In the genomic region with DNA sequence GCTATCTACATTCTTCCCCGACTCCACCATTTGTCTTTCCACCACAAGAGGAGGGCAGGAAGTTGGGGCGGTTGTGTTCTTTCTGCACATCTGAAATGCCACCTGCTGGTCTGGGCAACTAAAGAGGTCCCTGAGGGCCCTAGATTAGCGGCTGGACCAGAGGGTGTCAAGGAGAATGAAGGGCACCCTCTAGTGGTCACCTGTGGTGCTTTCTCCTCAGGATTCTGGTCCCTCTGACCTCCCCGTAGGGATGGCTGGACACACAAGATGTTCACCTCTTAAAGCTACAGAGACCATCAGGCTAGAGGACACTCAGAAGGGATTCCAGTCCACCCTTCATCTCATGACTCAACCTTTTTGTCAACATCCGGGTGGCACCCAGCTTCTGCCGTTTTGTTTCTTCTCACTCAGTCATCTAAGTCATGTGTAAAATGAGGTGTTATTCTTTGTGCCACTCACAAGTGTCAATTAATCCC, we compare ENCODE assay signal across 7 cellular contexts. TPM values are rescaled to one million over a fixed set of nuclear protein-coding genes. Genes with fewer than 3 reads are reported as not detected.
DNase-seq lines count a peak whose midpoint lies in the region; ATAC-seq and TF ChIP-seq lines count a peak whose summit lies in the region.

No MANE protein-coding gene starts in this region.

- H3K79me2 ChIP-seq in hepatocyte: no peaks in the 10 kb centered on the region

- no peaks in the 10 kb centered on the region for H4K20me1 ChIP-seq in hepatocyte (ENCODE audit: insufficient read depth, poor library complexity, severe bottlenecking)

- no peak overlapping the region for H3K27ac Mint-ChIP-seq in HFFc6

- no peaks in the 10 kb centered on the region for H3K9me3 Mint-ChIP-seq in HFFc6

- H3K4me3 ChIP-seq in hepatocyte: no peak overlapping the region

- peak; percentile 86 for DNase-seq in ELF-1 (ENCODE audit: low read depth, low spot score)
- peak; percentile 63 for DNase-seq in HFFc6
- peak; percentile 67 for DNase-seq in NOMO-1 treated with dmso at 0.1 percent for 144 hours (lab: John Stamatoyannopoulos, UW; ENCODE audit: unreplicated experiment)
- DNase-seq in activated gamma-delta T cell treated with anti-CD3 and anti-CD28 coated beads, Interleukin-2, amount 50 U/mL, for 16 hours (ENCODE audit: low read depth): peak; percentile 28
- peak; percentile 75 for DNase-seq in hepatocyte (ENCODE audit: low spot score)
- DNase-seq in stimulated activated CD4-positive, alpha-beta T cell treated with anti-CD3 and anti-CD28 coated beads, Interleukin-4, amount 100 ng/mL, for 24 hours: peak; percentile 28

- no peaks in the 10 kb centered on the region for H3K36me3 ChIP-seq in hepatocyte (replicated peaks; ENCODE audit: insufficient read depth, low read depth)

- H3K27me3 Mint-ChIP-seq in HFFc6 (ENCODE audit: insufficient read depth): peaks cover 4% of the 10 kb centered on the region

- TF ChIP-seq CTCF in HFFc6 (IDR thresholded peaks at IDR 0.05) (peak; percentile 90), hepatocyte (IDR thresholded peaks at IDR 0.05; ENCODE audit: poor library complexity) (peak; percentile 55)

- WGBS in hepatocyte (ENCODE audit: low lambda C conversion rate, missing lambda C conversion rate): 18% methylated on average over 6 of the region's 6 CpGs

- no peak overlapping the region for H3K4me3 Mint-ChIP-seq in HFFc6

- H3K27ac ChIP-seq in hepatocyte: no peak overlapping the region

- no peak overlapping the region for H2AFZ ChIP-seq in hepatocyte

- no peaks in the 10 kb centered on the region for H3K9me2 ChIP-seq in hepatocyte (replicated peaks; ENCODE audit: insufficient read depth)

- peaks cover 9% of the 10 kb centered on the region for H3K4me1 Mint-ChIP-seq in HFFc6 (ENCODE audit: low read depth)

- ATAC-seq in HG02840 (IDR thresholded peaks at IDR 0.05; ENCODE audit: low FRiP score, unreplicated experiment): no peak

- no peaks in the 10 kb centered on the region for H3K9me3 ChIP-seq in hepatocyte (ENCODE audit: low read depth)

- no peak overlapping the region for H3K4me2 ChIP-seq in hepatocyte

- no peaks in the 10 kb centered on the region for H3K27me3 ChIP-seq in hepatocyte

- no peaks in the 10 kb centered on the region for H3K4me1 ChIP-seq in hepatocyte (ENCODE audit: insufficient read depth)

- H3K36me3 Mint-ChIP-seq in HFFc6 (ENCODE audit: low read depth): no peaks in the 10 kb centered on the region

RNA-seq across cellular contexts. Expression of a gene that starts 2.9 kb away (rescaled TPM):
- not detected for total RNA-seq in HFFc6 (2021; fragmentation: NEBNext Ultra II Directional; extraction: Animal tissue kit (Norgen Biotek cat#: 25700))
- 0.03 TPM in 1 of 2 replicates, not detected in the other for total RNA-seq in hepatocyte
- polyA plus RNA-seq in hepatocyte: 0.07 and 0.57 TPM in 2 replicates

RNA-seq across cellular contexts. Expression of a gene that starts 44.5 kb away (rescaled TPM):
- 10 to 100 TPM; 41.1 to 48.5 (median 45.6) TPM for total RNA-seq in HFFc6 (2021; fragmentation: NEBNext Ultra II Directional; extraction: Animal tissue kit (Norgen Biotek cat#: 25700))
- total RNA-seq in hepatocyte: 35.2 and 47.9 TPM in 2 replicates
- 31.0 and 31.7 TPM in 2 replicates for polyA plus RNA-seq in hepatocyte

RNA-seq across cellular contexts. Expression of a gene that starts 45.9 kb away (rescaled TPM):
- 1 to 10 TPM; 3.3 to 5.1 (median 4.6) TPM for total RNA-seq in HFFc6 (2021; fragmentation: NEBNext Ultra II Directional; extraction: Animal tissue kit (Norgen Biotek cat#: 25700))
- total RNA-seq in hepatocyte: 6.2 and 7.7 TPM in 2 replicates
- polyA plus RNA-seq in hepatocyte: 2.8 and 3.0 TPM in 2 replicates

Comparison
In these comparisons a context has a peak if more than half of its experiments do, and no peak if none do; other contexts are left out.
1. DNase-seq: peak in every context shown above with its lines; median percentile 86 in ELF-1; 75 in hepatocyte; 67 in NOMO-1 treated with dmso at 0.1 percent for 144 hours; 63 in HFFc6; 28 in activated gamma-delta T cell treated with anti-CD3 and anti-CD28 coated beads, Interleukin-2, amount 50 U/mL, for 16 hours; 28 in stimulated activated CD4-positive, alpha-beta T cell treated with anti-CD3 and anti-CD28 coated beads, Interleukin-4, amount 100 ng/mL, for 24 hours.